Comparison of ENCODE assay signal across 8 cellular contexts in the genomic region with DNA sequence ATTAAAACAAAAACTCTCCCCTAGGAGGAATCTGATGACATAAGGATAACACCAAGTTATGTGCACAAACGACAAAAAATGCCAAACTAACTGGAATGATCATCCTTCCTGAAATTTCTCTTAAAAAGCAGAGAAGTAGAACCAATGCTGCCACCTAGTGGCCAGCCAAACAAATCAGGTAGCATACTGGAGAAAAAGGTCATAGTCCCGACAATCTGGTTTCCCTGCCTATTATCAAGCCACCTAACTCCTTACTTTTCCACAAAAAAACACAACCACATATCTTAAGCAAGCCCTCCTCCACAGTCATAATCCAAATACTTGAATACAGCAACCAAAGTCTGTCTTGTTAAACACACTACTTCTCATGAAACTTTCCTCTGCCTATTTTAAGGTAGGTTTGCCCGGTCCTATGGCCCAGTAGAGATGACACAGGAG. TPM values are rescaled to one million over a fixed set of nuclear protein-coding genes. Genes with fewer than 3 reads are reported as not detected.
A peak's percentile ranks its signal among the peaks of the same experiment; 100 is the strongest.
DNase-seq lines count a peak whose midpoint lies in the region; ATAC-seq, FAIRE-seq and TF ChIP-seq lines count a peak whose summit lies in the region.

No MANE protein-coding gene starts in this region.

- WGBS in lung, 2 donors, result 29 to 30% methylated on average over 3 of the region's 3 CpGs

- no peaks in the 10 kb centered on the region for H3K4me1 ChIP-seq in lung (ENCODE audit: control insufficient read depth in 2 of 2, insufficient read depth in 2 of 2, low read length in 2 of 2)

- H3K27ac ChIP-seq in coronary artery, result no peak overlapping the region
- H3K27ac ChIP-seq in lung (ENCODE audit: low read depth in 1 of 2, low read length in 1 of 2), result peak overlapping the region in 1 of 2 donors; percentile 33

- H3K9me3 ChIP-seq in lung (ENCODE audit: control insufficient read depth in 2 of 2, insufficient read depth in 1 of 2, low read length in 1 of 2), result no peaks in the 10 kb centered on the region

- H3K27me3 ChIP-seq in lung (ENCODE audit: control insufficient read depth, insufficient read depth), result no peaks in the 10 kb centered on the region

- TF ChIP-seq CTCF in coronary artery (IDR thresholded peaks at IDR 0.05) (peak; percentile 63), lung (IDR thresholded peaks at IDR 0.05; ENCODE audit: control extremely low read depth, extremely low read depth) (peak; percentile 74)

- TF ChIP-seq POLR2A in GM12891 (IDR thresholded peaks at IDR 0.05; ENCODE audit: low read depth, low read length), result no peak

- peak; percentile 84 for FAIRE-seq in GM12891 (lab: Jason Lieb, UNC)

- DNase-seq in A172 (ENCODE audit: low spot score), result peak; percentile 59
- no peak for DNase-seq in GM12891 (ENCODE audit: insufficient read length, low spot score)
- peak; percentile 22 for DNase-seq in NCI-H226
- DNase-seq in activated CD4-positive, alpha-beta T cell treated with anti-CD3 and anti-CD28 coated beads for 24 hours (ENCODE audit: low read depth in 2 of 2), result peak; percentile 48 to 52
- DNase-seq in coronary artery (ENCODE audit: low spot score), result no peak
- DNase-seq in lung (ENCODE audit: low spot score), result peak; percentile 64
- peak; percentile 30 for DNase-seq in stimulated activated CD8-positive, alpha-beta memory T cell treated with anti-CD3 and anti-CD28 coated beads, Interleukin-15, amount 100 ng/mL, for 1 hour (ENCODE audit: low read depth)
- no peak for DNase-seq in ecto neural progenitor cell (ENCODE audit: low spot score)

- no peak for ATAC-seq in lung (ENCODE audit: insufficient read depth, low FRiP score)

- H3K4me3 ChIP-seq in coronary artery, result no peak overlapping the region
- no peak overlapping the region for H3K4me3 ChIP-seq in lung

- peaks cover 8 to 9% of the 10 kb centered on the region in 2 donors for H3K36me3 ChIP-seq in lung (ENCODE audit: control insufficient read depth in 2 of 2, insufficient read depth in 2 of 2, low read length in 2 of 2)

TF ChIP-seq in GM12891, 5 proteins besides CTCF, POLR2A, EP300 and RAD21:
- no peak for TF ChIP-seq SPI1 (IDR thresholded peaks at IDR 0.05; ENCODE audit: low read depth, low read length)
- TF ChIP-seq POU2F2 (IDR thresholded peaks at IDR 0.05; ENCODE audit: low read depth, low read length), result no peak

RNA-seq across cellular contexts. Expression of gene OARD1, which starts 5.3 kb away (rescaled TPM):
- 9.3 and 15.2 TPM in 2 replicates for total RNA-seq in A172 (2014; rRNA removed; shearing (Covaris generic))
- 41.3 TPM for polyA plus RNA-seq in GM12891 (2012; ENCODE audit: low read depth, missing spikeins)
- 10 to 100 TPM; 22.2 to 27.0 TPM for total RNA-seq in lung
- polyA plus RNA-seq in lung, result 10 to 100 TPM; 22.4 to 26.2 TPM

RNA-seq across cellular contexts. Expression of gene NFYA, which starts 5.9 kb away (rescaled TPM):
- total RNA-seq in A172 (2014; rRNA removed; shearing (Covaris generic)), result 12.9 and 15.4 TPM in 2 replicates
- polyA plus RNA-seq in GM12891 (2012; ENCODE audit: low read depth, missing spikeins), result 15.7 TPM
- total RNA-seq in lung, result 10 to 100 TPM; 17.8 to 38.0 TPM
- 10 to 100 TPM in 1 of 2 donors, 1 to 10 TPM in 1; 5.9 to 15.5 TPM for polyA plus RNA-seq in lung

RNA-seq across cellular contexts. Expression of gene APOBEC2, which starts 13.9 kb away (rescaled TPM):
- not detected in 2 replicates for total RNA-seq in A172 (2014; rRNA removed; shearing (Covaris generic))
- polyA plus RNA-seq in GM12891 (2012; ENCODE audit: low read depth, missing spikeins), result not detected
- under 1 TPM; 0.34 to 0.51 TPM for total RNA-seq in lung
- polyA plus RNA-seq in lung, result under 1 TPM; 0.10 to 0.40 TPM

RNA-seq across cellular contexts. Expression of gene TSPO2, which starts 24.6 kb away (rescaled TPM):
- total RNA-seq in A172 (2014; rRNA removed; shearing (Covaris generic)), result not detected in 2 replicates
- not detected for polyA plus RNA-seq in GM12891 (2012; ENCODE audit: low read depth, missing spikeins)
- under 1 TPM in 1 of 2 donors, not detected in 1; 0.57 TPM for total RNA-seq in lung
- polyA plus RNA-seq in lung, result under 1 TPM in 1 of 2 donors, not detected in 1; 0.07 TPM

RNA-seq across cellular contexts. Expression of gene UNC5CL, which starts 27.9 kb away (rescaled TPM):
- 0.62 TPM in 1 of 2 replicates, not detected in the other for total RNA-seq in A172 (2014; rRNA removed; shearing (Covaris generic))
- 0.31 TPM for polyA plus RNA-seq in GM12891 (2012; ENCODE audit: low read depth, missing spikeins)
- 1 to 10 TPM; 1.6 to 2.5 TPM for total RNA-seq in lung
- polyA plus RNA-seq in lung, result 1 to 10 TPM; 1.8 to 4.0 TPM

Comparison
In these comparisons a context has a peak if more than half of its experiments do, and no peak if none do; other contexts are left out.
1. DNase-seq: peak in A172 (single experiment), NCI-H226 (single experiment), activated CD4-positive, alpha-beta T cell treated with anti-CD3 and anti-CD28 coated beads for 24 hours (2 of 2), lung (single experiment) and stimulated activated CD8-positive, alpha-beta memory T cell treated with anti-CD3 and anti-CD28 coated beads, Interleukin-15, amount 100 ng/mL, for 1 hour (single experiment); none in GM12891 (single experiment), coronary artery (single experiment) and ecto neural progenitor cell (single experiment).